8 cellular contexts compared by ENCODE assay signal in the genomic region with DNA sequence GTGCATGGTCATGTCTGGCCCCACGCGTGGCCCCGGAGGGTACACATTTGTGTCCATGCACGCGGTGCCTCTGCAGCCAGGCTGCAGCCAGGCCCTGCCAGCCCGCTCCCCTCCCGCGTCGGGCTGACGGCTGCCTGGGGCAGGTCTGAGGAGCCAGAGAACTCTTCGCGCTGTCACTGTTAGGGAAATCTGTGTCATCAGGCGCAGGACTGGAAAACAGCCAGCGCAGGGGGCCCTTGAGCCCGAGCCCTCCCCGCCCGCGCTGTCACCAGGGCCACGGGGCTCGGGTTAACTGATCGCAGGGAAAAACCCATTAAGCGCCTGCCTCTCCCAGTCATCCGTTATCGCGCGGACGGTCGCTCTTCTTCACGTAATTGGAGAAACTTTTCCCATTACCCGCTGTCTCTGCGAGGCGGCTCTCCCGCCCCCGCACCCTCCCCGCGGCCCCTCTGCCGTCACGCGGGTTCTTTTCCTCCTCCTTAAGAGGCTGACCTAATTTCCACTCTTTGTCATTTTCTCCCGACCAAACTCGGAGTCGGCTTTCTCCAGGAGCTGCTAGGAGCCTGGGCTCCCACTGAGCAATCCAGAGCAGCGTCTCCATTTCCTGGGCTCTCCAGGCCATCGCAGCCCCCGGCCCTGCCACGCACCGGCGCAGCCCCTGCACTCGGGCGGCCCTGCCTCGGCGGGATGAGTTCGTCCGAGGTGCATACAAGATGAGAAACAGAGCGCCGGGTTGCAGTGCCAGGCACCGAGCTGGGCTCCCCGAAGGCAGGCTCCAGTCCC. TPM values are rescaled to one million over a fixed set of nuclear protein-coding genes. Genes with fewer than 3 reads are reported as not detected.
DNase-seq lines count a peak whose midpoint lies in the region; ATAC-seq and TF ChIP-seq lines count a peak whose summit lies in the region.

No MANE protein-coding gene starts in this region.

- H3K36me3 ChIP-seq in H7 (replicated peaks; ENCODE audit: control insufficient read depth, insufficient read depth, low read length) (no peaks in the 10 kb centered on the region), NT2/D1 (ENCODE audit: insufficient read depth, insufficient read length, low read length) (no peaks in the 10 kb centered on the region), psoas muscle (ENCODE audit: insufficient read depth in 1 of 2, low read depth in 1 of 2) (no peaks in the 10 kb centered on the region)
- no peaks in the 10 kb centered on the region for H3K36me3 ChIP-seq in effector memory CD4-positive, alpha-beta T cell (ENCODE audit: control insufficient read depth, insufficient read depth, low read length)

- no peak overlapping the region; the same call in 1 of the 2 replicates for H3K4me3 ChIP-seq in H7 (ENCODE audit: insufficient read depth, low read depth, low read length)
- peak overlapping the region; percentile 36 for H3K4me3 ChIP-seq in NT2/D1 (ENCODE audit: insufficient read length, low read depth)
- peak overlapping the region; percentile 59 for H3K4me3 ChIP-seq in psoas muscle
- no peak overlapping the region for H3K4me3 ChIP-seq in effector memory CD4-positive, alpha-beta T cell (ENCODE audit: insufficient read depth, low read depth, low read length, poor library complexity, severe bottlenecking)

- ATAC-seq in psoas muscle (peak; percentile 26 to 43 (median 32)), GM21447 (IDR thresholded peaks at IDR 0.05; ENCODE audit: unreplicated experiment) (no peak)

- H3K9me3 ChIP-seq in NT2/D1 (ENCODE audit: insufficient read depth, low read length) (no peaks in the 10 kb centered on the region), psoas muscle (no peaks in the 10 kb centered on the region)
- H3K9me3 ChIP-seq in effector memory CD4-positive, alpha-beta T cell (ENCODE audit: control insufficient read depth, low read length) = no peaks in the 10 kb centered on the region

- H3K4me1 ChIP-seq in NT2/D1 (ENCODE audit: insufficient read depth, insufficient read length) = peaks cover 28% of the 10 kb centered on the region
- H3K4me1 ChIP-seq in psoas muscle = peaks cover 30% of the 10 kb centered on the region
- H3K4me1 ChIP-seq in effector memory CD4-positive, alpha-beta T cell (ENCODE audit: control insufficient read depth, insufficient read depth, low read length, poor library complexity, severe bottlenecking) = no peaks in the 10 kb centered on the region

- 8 to 10% (median 9%) methylated on average over 56 to 58 of the region's 58 CpGs for WGBS in psoas muscle, 3 donors

- intact Hi-C loops in psoas muscle (cut with DNase I) = loop anchor here in 1 of 2 donors (5.0 kb wide), 1 partner anchor 42 kb away; no protein-coding TSS in a partner anchor

- peaks cover 20% of the 10 kb centered on the region for H3K27me3 ChIP-seq in H7 (ENCODE audit: control insufficient read depth, insufficient read depth, low read length)
- H3K27me3 ChIP-seq in NT2/D1 (ENCODE audit: insufficient read depth, insufficient read length) = peaks cover 46% of the 10 kb centered on the region
- no peaks in the 10 kb centered on the region for H3K27me3 ChIP-seq in psoas muscle (ENCODE audit: insufficient read depth in 3 of 3, low read length in 2 of 3)
- no peaks in the 10 kb centered on the region for H3K27me3 ChIP-seq in effector memory CD4-positive, alpha-beta T cell (replicated peaks; ENCODE audit: control insufficient read depth, insufficient read depth, low read length, poor library complexity, severe bottlenecking)

- peak overlapping the region; percentile 64 for H3K27ac ChIP-seq in psoas muscle
- H3K27ac ChIP-seq in effector memory CD4-positive, alpha-beta T cell (ENCODE audit: insufficient read depth, low read length, poor library complexity, severe bottlenecking) = no peak overlapping the region

- peak overlapping the region; percentile 66 for H3K9ac ChIP-seq in NT2/D1 (ENCODE audit: insufficient read length, low read depth)

- no peak for TF ChIP-seq CTCF in psoas muscle (IDR thresholded peaks at IDR 0.05)

- DNase-seq in H7 (peak; percentile 79), NT2/D1 (ENCODE audit: low read depth, low spot score) (no peak), globus pallidus (ENCODE audit: low spot score) (peak; percentile 16), psoas muscle (peak; percentile 63 to 72), SIG-M5 (lab: John Stamatoyannopoulos, UW) (no peak), SW480 (ENCODE audit: low spot score) (no peak)
- DNase-seq in effector memory CD4-positive, alpha-beta T cell = no peak

RNA-seq across cellular contexts. Expression of gene PRR23E, which starts 57.5 kb away (rescaled TPM):
- not detected in 2 replicates for total RNA-seq in H7 (2014; rRNA removed; shearing (Covaris generic))
- not detected for total RNA-seq in psoas muscle
- polyA plus RNA-seq in psoas muscle = not detected

Comparison
In these comparisons a context has a peak if more than half of its experiments do, and no peak if none do; other contexts are left out.
1. DNase-seq: peak in H7 (single experiment), globus pallidus (single experiment) and psoas muscle (2 of 2); none in NT2/D1 (single experiment), effector memory CD4-positive, alpha-beta T cell (0 of 3), SIG-M5 (single experiment) and SW480 (single experiment).
2. H3K4me3 ChIP-seq: peak in NT2/D1 (single experiment) and psoas muscle (single experiment); none in H7 (single experiment) and effector memory CD4-positive, alpha-beta T cell (single experiment).